In the genomic region with DNA sequence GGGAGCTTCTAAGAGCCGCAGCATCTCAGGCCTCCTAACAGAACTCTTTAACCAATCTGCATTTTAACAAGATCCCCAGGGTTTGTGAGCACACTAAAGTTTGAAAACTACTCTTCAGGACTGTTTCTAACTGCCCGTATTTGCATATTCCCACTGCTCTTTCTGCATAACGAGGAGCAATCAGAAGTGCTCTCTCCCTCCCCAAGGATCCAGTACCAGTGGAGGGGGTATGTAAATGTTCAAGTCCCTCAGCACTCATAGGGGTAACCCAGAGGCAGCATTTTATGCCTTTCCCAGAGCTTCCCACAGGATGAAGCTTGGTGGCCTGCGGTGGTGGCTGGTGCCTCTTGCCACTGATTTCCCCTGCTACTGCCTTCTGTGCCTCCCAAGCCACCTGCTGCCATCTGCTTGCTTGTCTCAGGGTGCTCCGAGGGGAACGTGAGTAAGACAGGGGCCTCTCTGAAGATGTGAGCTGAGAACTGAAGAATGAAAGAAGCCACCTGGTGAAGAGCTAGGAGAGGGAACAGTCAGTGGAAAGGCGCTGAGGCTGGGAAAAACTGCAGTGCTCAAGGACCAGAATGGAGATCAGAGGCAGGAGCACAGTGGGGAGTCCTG, we compare ENCODE assay signal across 27 cellular contexts. TPM values are rescaled to one million over a fixed set of nuclear protein-coding genes. Genes with fewer than 3 reads are reported as not detected.
"Had no signal": no experiment of that assay in that cellular context is flagged by ENCODE, and none has a peak within 500 bp of the region (broad histone marks: within the 10 kb centered on the region; RNA-seq: fewer than 3 reads in every experiment).

No MANE protein-coding gene starts in this region.

- H3K9me3 ChIP-seq: body of pancreas, left lung, neutrophil, ovary, prostate gland, thoracic aorta had no signal

- DNase-seq: activated CD4-positive, alpha-beta memory T cell treated with anti-CD3 and anti-CD28 coated beads, Interleukin-2, amount 10 ng/mL, durations not matched to agents 7 days and 5 days; activated CD4-positive, alpha-beta T cell treated with anti-CD3 and anti-CD28 coated beads, Interleukin-2, amount 10 ng/mL, durations not matched to agents 24 days and 14 days; activated effector memory CD4-positive, alpha-beta T cell treated with Interleukin-2 at 50 U/mL for 16 hours; activated naive CD4-positive, alpha-beta T cell treated with anti-CD3 and anti-CD28 coated beads, Interleukin-2, amount 10 ng/mL, durations not matched to agents 7 days and 5 days; activated naive CD8-positive, alpha-beta T cell treated with anti-CD3 and anti-CD28 coated beads, Interleukin-2, amount 50 U/mL, for 24 hours; activated T-cell treated with anti-CD3 and anti-CD28 coated beads, Interleukin-2, amount 50 U/mL, for 72 hours; body of pancreas; effector CD4-positive, alpha-beta T cell; erythroblast; foreskin fibroblast; kidney glomerular epithelial cell; left lung; naive thymus-derived CD8-positive, alpha-beta T cell; ovary; stimulated activated CD4-positive, alpha-beta T cell treated with anti-CD3 and anti-CD28 coated beads, Interleukin-4, amount 100 ng/mL, for 1 hour; stimulated activated naive CD4-positive, alpha-beta T cell; T-helper 17 cell had no signal

- ATAC-seq: activated CD4-positive, CD25-positive, alpha-beta regulatory T cell treated with anti-CD3 and anti-CD28 coated beads, Interleukin-2, amount 50 U/mL, for 24 hours; activated T-cell treated with anti-CD3 and anti-CD28 coated beads, Interleukin-2, amount 50 U/mL, for 72 hours; body of pancreas; left lung; naive thymus-derived CD8-positive, alpha-beta T cell; T-helper 17 cell had no signal

- H3K4me3 ChIP-seq: body of pancreas, cardiac muscle cell, left lung, lung, ovary, prostate gland, thoracic aorta had no signal

- H3K27ac ChIP-seq: body of pancreas, cardiac muscle cell, left lung, neutrophil, ovary, prostate gland, thoracic aorta had no signal

- H3K27me3 ChIP-seq: body of pancreas, cardiac muscle cell, left lung, neutrophil, ovary had no signal

- H3K36me3 ChIP-seq: cardiac muscle cell, left lung, neutrophil, ovary, prostate gland, thoracic aorta had no signal

- H3K4me1 ChIP-seq: body of pancreas, left lung, prostate gland had no signal

RNA-seq across cellular contexts. Expression of a gene that starts 30.0 kb away (rescaled TPM):
- total RNA-seq: activated CD4-positive, alpha-beta memory T cell treated with anti-CD3 and anti-CD28 coated beads, Interleukin-2, amount 10 ng/mL, durations not matched to agents 7 days and 5 days; body of pancreas; cardiac muscle cell; chondrocyte; left lung; mesenteric fat pad; ovary; thoracic aorta; ureter had no signal
- polyA plus RNA-seq: cardiac muscle cell, fibroblast of lung, ovary had no signal
